16 cellular contexts compared by ENCODE assay signal in the genomic region with DNA sequence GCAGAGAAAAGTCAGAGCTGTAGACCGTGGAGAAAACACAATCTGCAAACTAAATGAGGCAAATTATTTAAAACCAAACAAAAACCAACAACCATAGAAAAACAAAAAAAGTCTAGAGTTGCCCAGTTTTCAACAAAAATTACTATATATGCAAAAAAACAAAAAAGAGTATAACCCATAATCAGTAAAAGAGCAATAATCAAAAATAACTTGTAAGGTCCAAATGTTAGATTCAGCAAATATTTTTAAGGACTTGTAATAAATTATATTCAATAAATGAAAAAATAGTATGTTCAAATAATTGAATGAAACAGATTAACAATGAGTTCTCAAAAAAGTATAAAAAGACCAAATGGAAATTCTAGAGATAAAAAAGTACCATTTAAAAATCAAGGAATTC.
DNase-seq lines count a peak whose midpoint lies in the region; ATAC-seq, FAIRE-seq and TF ChIP-seq lines count a peak whose summit lies in the region.
"Had no signal": no experiment of that assay in that cellular context is flagged by ENCODE, and none has a peak within 500 bp of the region (broad histone marks: within the 10 kb centered on the region; RNA-seq: fewer than 3 reads in every experiment).

No MANE protein-coding gene starts in this region.

- no peak overlapping the region for H3T11ph ChIP-seq in H9 (ENCODE audit: low read length)

- H3K79me1 ChIP-seq in H9 (ENCODE audit: insufficient read depth, low read depth, low read length, poor library complexity, severe bottlenecking), result peaks cover 3% of the 10 kb centered on the region

- FAIRE-seq in TTC549 (lab: Jason Lieb, UNC) (peak; percentile 37), islet of Langerhans (lab: Jason Lieb, UNC) (peak; percentile 87)

- H4K91ac ChIP-seq in H9 (ENCODE audit: insufficient read length, low read depth, low read length), result no peak overlapping the region

- H3K18ac ChIP-seq in H9 (ENCODE audit: insufficient read length, low read depth, low read length), result no peak overlapping the region

- H2BK5ac ChIP-seq in H9 (ENCODE audit: insufficient read length, low read length), result no peak overlapping the region

- no peak overlapping the region for H3K56ac ChIP-seq in H9 (ENCODE audit: insufficient read length, low read depth, low read length)

- no peak overlapping the region for H4K5ac ChIP-seq in H9 (ENCODE audit: insufficient read length, low read depth, low read length)

- no peak overlapping the region for H4K8ac ChIP-seq in H9 (replicated peaks; ENCODE audit: insufficient read length, low read depth, low read length)

- no peaks in the 10 kb centered on the region for H3K27me3 Mint-ChIP-seq in activated T-cell treated with anti-CD3 and anti-CD28 coated beads, Interleukin-2, amount 50 U/mL, for 72 hours (ENCODE audit: low read depth)
- H3K27me3 Mint-ChIP-seq in activated T-cell treated with anti-CD3 and anti-CD28 coated beads, Interleukin-2, amount 50 U/mL, for 24 hours, result no peaks in the 10 kb centered on the region
- no peaks in the 10 kb centered on the region; the same call in 1 of the 2 replicates for H3K27me3 Mint-ChIP-seq in H9 (ENCODE audit: low read depth)
- H3K27me3 Mint-ChIP-seq: activated naive CD4-positive, alpha-beta T cell treated with anti-CD3 and anti-CD28 coated beads, Interleukin-2, amount 10 ng/mL, durations not matched to agents 7 days and 5 days had no signal

- H3K36me3 ChIP-seq in vagina, result peaks cover 0 to 4% of the 10 kb centered on the region in 2 donors

- H2BK20ac ChIP-seq in H9 (ENCODE audit: low read depth, low read length, poor library complexity, severe bottlenecking), result no peak overlapping the region

- no peak overlapping the region for H2BK15ac ChIP-seq in H9 (ENCODE audit: low read depth, low read length)

- H3K36me3 Mint-ChIP-seq in activated T-cell treated with anti-CD3 and anti-CD28 coated beads, Interleukin-2, amount 50 U/mL, for 72 hours (ENCODE audit: insufficient read depth in 2 of 2), result peaks cover 9 to 22% of the 10 kb centered on the region in 2 donors
- peaks cover 65% of the 10 kb centered on the region for H3K36me3 Mint-ChIP-seq in activated T-cell treated with anti-CD3 and anti-CD28 coated beads, Interleukin-2, amount 50 U/mL, for 24 hours (ENCODE audit: low read depth)
- peaks cover 20 to 26% (median 22%) of the 10 kb centered on the region in 3 experiments for H3K36me3 Mint-ChIP-seq in H9 (ENCODE audit: insufficient read depth in 1 of 3, low read depth in 3 of 3)

- H3K9ac ChIP-seq in H9 (ENCODE audit: extremely low read depth, insufficient read length, low read length), result no peak overlapping the region
- H3K9ac ChIP-seq: parathyroid adenoma had no signal

- TF ChIP-seq CTCF in vagina (IDR thresholded peaks at IDR 0.05), result no peak
- no peak for TF ChIP-seq CTCF in H9 (conservative IDR thresholded peaks at IDR 0.05)

- intact Hi-C loops in vagina (cut with DNase I), result no loop called here

- no peak overlapping the region for H2AK5ac ChIP-seq in H9 (ENCODE audit: insufficient read length, low read length)

- peaks cover 4% of the 10 kb centered on the region for H3K9me3 ChIP-seq in vagina
- no peaks in the 10 kb centered on the region for H3K9me3 ChIP-seq in H9 (ENCODE audit: control insufficient read depth, low read depth, low read length)
- H3K9me3 ChIP-seq: upper lobe of left lung had no signal

- no peak overlapping the region for H3K14ac ChIP-seq in H9 (ENCODE audit: insufficient read depth, low read length)

- H3K4me3 Mint-ChIP-seq in activated T-cell treated with anti-CD3 and anti-CD28 coated beads, Interleukin-2, amount 50 U/mL, for 72 hours, result peak overlapping the region in 1 of 2 donors; percentile 75
- no peak overlapping the region for H3K4me3 Mint-ChIP-seq in activated T-cell treated with anti-CD3 and anti-CD28 coated beads, Interleukin-2, amount 50 U/mL, for 24 hours
- H3K4me3 Mint-ChIP-seq in H9, result no peak overlapping the region
- H3K4me3 Mint-ChIP-seq: activated naive CD4-positive, alpha-beta T cell treated with anti-CD3 and anti-CD28 coated beads, Interleukin-2, amount 10 ng/mL, durations not matched to agents 7 days and 5 days had no signal

- H3K4me1 ChIP-seq in vagina, result peaks cover 17% of the 10 kb centered on the region
- no peaks in the 10 kb centered on the region; the same call in 1 of the 2 replicates for H3K4me1 ChIP-seq in H9 (ENCODE audit: insufficient read depth, low read length)
- H3K4me1 ChIP-seq: parathyroid adenoma, upper lobe of left lung had no signal

- H3K27me3 ChIP-seq in vagina (no peaks in the 10 kb centered on the region), H9 (ENCODE audit: insufficient read depth, low read length) (no peaks in the 10 kb centered on the region)
- H3K27me3 ChIP-seq: upper lobe of left lung had no signal

- no peak overlapping the region for H2AFZ ChIP-seq in H9 (ENCODE audit: low read length)
- H2AFZ ChIP-seq: parathyroid adenoma had no signal

- WGBS in H9 (ENCODE audit: extremely low coverage, insufficient read length, low lambda C conversion rate), result no CpG with 5 or more reads among the region's 1 CpG

- H3K27ac Mint-ChIP-seq in activated T-cell treated with anti-CD3 and anti-CD28 coated beads, Interleukin-2, amount 50 U/mL, for 72 hours, result peak overlapping the region; percentile 92
- H3K27ac Mint-ChIP-seq in activated T-cell treated with anti-CD3 and anti-CD28 coated beads, Interleukin-2, amount 50 U/mL, for 24 hours, result no peak overlapping the region
- H3K27ac Mint-ChIP-seq in H9, result peak overlapping the region in 1 of 3 experiments; percentile 44; a peak in 2 of 7 replicates
- H3K27ac Mint-ChIP-seq: activated naive CD4-positive, alpha-beta T cell treated with anti-CD3 and anti-CD28 coated beads, Interleukin-2, amount 10 ng/mL, durations not matched to agents 7 days and 5 days had no signal

- no peak overlapping the region for H3K4ac ChIP-seq in H9 (ENCODE audit: low read depth, low read length)

- DNase-seq in activated T-cell treated with anti-CD3 and anti-CD28 coated beads, Interleukin-2, amount 50 U/mL, for 72 hours, result no peak
- DNase-seq in activated T-cell treated with anti-CD3 and anti-CD28 coated beads, Interleukin-2, amount 50 U/mL, for 24 hours, result no peak
- DNase-seq in vagina (ENCODE audit: extremely low spot score in 2 of 2), result no peak
- no peak for DNase-seq in H9
- DNase-seq: activated naive CD4-positive, alpha-beta T cell treated with anti-CD3 and anti-CD28 coated beads, Interleukin-2, amount 10 ng/mL, durations not matched to agents 7 days and 5 days; aorta; C1 segment of cervical spinal cord; KBM-7; NCI-H2029; upper lobe of left lung had no signal

- H3K4me2 ChIP-seq in H9 (ENCODE audit: insufficient read depth, insufficient read length, low read length), result no peak overlapping the region

- no peaks in the 10 kb centered on the region for H3K9me3 Mint-ChIP-seq in activated T-cell treated with anti-CD3 and anti-CD28 coated beads, Interleukin-2, amount 50 U/mL, for 72 hours
- H3K9me3 Mint-ChIP-seq in activated T-cell treated with anti-CD3 and anti-CD28 coated beads, Interleukin-2, amount 50 U/mL, for 24 hours, result no peaks in the 10 kb centered on the region
- peaks cover 5 to 9% of the 10 kb centered on the region in 2 experiments; a peak in 2 of 5 replicates for H3K9me3 Mint-ChIP-seq in H9
- H3K9me3 Mint-ChIP-seq: activated naive CD4-positive, alpha-beta T cell treated with anti-CD3 and anti-CD28 coated beads, Interleukin-2, amount 10 ng/mL, durations not matched to agents 7 days and 5 days had no signal

- H3K27ac ChIP-seq in vagina (peak overlapping the region; percentile 38), H9 (ENCODE audit: insufficient read length, low read depth, low read length) (no peak overlapping the region)
- H3K27ac ChIP-seq: parathyroid adenoma, upper lobe of left lung had no signal

- no peaks in the 10 kb centered on the region for H3K79me2 ChIP-seq in H9 (ENCODE audit: insufficient read depth, low read length)
- H3K79me2 ChIP-seq: parathyroid adenoma had no signal

- H3K4me3 ChIP-seq in vagina, result no peak overlapping the region
- H3K4me3 ChIP-seq: lung, upper lobe of left lung had no signal

- H2BK12ac ChIP-seq in H9 (ENCODE audit: insufficient read length, low read depth, low read length), result no peak overlapping the region

- no peak overlapping the region for H3K23ac ChIP-seq in H9 (ENCODE audit: insufficient read length, low read depth, low read length)

- ATAC-seq in activated T-cell treated with anti-CD3 and anti-CD28 coated beads, Interleukin-2, amount 50 U/mL, for 72 hours (replicated peaks in 1 of 2), result no peak
- ATAC-seq in GM21447 (IDR thresholded peaks at IDR 0.05; ENCODE audit: unreplicated experiment), result no peak
- no peak for ATAC-seq in HG02623 (IDR thresholded peaks at IDR 0.05; ENCODE audit: unreplicated experiment)

- H3K4me1 Mint-ChIP-seq in activated T-cell treated with anti-CD3 and anti-CD28 coated beads, Interleukin-2, amount 50 U/mL, for 72 hours (ENCODE audit: low read depth), result peaks cover 32% of the 10 kb centered on the region
- H3K4me1 Mint-ChIP-seq in activated T-cell treated with anti-CD3 and anti-CD28 coated beads, Interleukin-2, amount 50 U/mL, for 24 hours (ENCODE audit: low read depth), result peaks cover 30% of the 10 kb centered on the region
- H3K4me1 Mint-ChIP-seq in H9, result no peaks in the 10 kb centered on the region
- H3K4me1 Mint-ChIP-seq: activated naive CD4-positive, alpha-beta T cell treated with anti-CD3 and anti-CD28 coated beads, Interleukin-2, amount 10 ng/mL, durations not matched to agents 7 days and 5 days had no signal

- no peaks in the 10 kb centered on the region for H3K23me2 ChIP-seq in H9 (ENCODE audit: insufficient read length, low read depth, low read length, poor library complexity, severe bottlenecking)

- no peaks in the 10 kb centered on the region for H4K20me1 ChIP-seq in H9 (ENCODE audit: control insufficient read depth, insufficient read depth, insufficient read length)

- no peak for TF ChIP-seq POLR2A in vagina (IDR thresholded peaks at IDR 0.05)

- H2BK120ac ChIP-seq in H9 (ENCODE audit: low read depth, low read length, poor library complexity, severe bottlenecking), result no peak overlapping the region
